Comparison of ENCODE assay signal across 22 cellular contexts in the genomic region with DNA sequence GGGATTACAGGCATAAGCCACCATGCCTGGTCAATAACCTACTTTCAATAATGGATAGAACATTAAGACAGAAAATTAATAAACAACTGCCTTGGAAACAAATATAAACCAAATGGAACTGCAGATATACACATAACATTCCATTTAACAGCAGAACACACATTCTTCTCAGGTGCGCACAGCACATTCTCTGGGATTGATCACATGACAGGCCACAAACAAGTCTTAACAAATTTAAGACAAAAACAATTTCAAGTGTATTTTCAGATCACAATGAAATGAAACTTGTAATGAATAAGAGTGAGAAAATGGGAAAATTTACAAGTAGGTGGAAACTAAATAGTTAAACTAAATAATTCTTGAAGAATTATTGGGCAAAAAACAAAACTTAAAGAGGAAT.
DNase-seq lines count a peak whose midpoint lies in the region; ATAC-seq, FAIRE-seq and TF ChIP-seq lines count a peak whose summit lies in the region.
"Had no signal": no experiment of that assay in that cellular context is flagged by ENCODE, and none has a peak within 500 bp of the region (broad histone marks: within the 10 kb centered on the region; RNA-seq: fewer than 3 reads in every experiment).

No MANE protein-coding gene starts in this region.

- BruUV-seq in HepG2 (replicated peaks; lab: Mats Ljungman, UMichigan) (no TSS peak), GM12878 (replicated peaks; lab: Mats Ljungman, UMichigan) (no TSS peak)

- H3K4me3 ChIP-seq in HepG2 (replicated peaks in 1 of 3; ENCODE audit: insufficient read depth in 1 of 3, low read depth in 2 of 3, low read length in 3 of 3) (no peak overlapping the region), right lobe of liver (no peak overlapping the region), GM12878 (no peak overlapping the region), bronchial epithelial cell (ENCODE audit: low read depth, low read length) (no peak overlapping the region), suprapubic skin (no peak overlapping the region)
- H3K4me3 ChIP-seq: BLaER1 had no signal

- no peak overlapping the region for H3K9ac ChIP-seq in HepG2 (ENCODE audit: insufficient read depth, low read depth, low read length)
- H3K9ac ChIP-seq in GM12878 (ENCODE audit: control insufficient read depth, insufficient read depth, low read length), result no peak overlapping the region
- H3K9ac ChIP-seq: BLaER1 had no signal

- H4K20me1 ChIP-seq in HepG2 (ENCODE audit: insufficient read depth, low read length), result no peaks in the 10 kb centered on the region
- no peaks in the 10 kb centered on the region for H4K20me1 ChIP-seq in GM12878 (ENCODE audit: control insufficient read depth, insufficient read depth)
- H4K20me1 ChIP-seq: BLaER1 had no signal

- 89% methylated on average over 1 of the region's 1 CpG for WGBS in HepG2 (ENCODE audit: low lambda C conversion rate)
- WGBS in right lobe of liver (ENCODE audit: insufficient coverage, low coverage, low lambda C conversion rate, missing lambda C conversion rate), result 100% methylated on average over 1 of the region's 1 CpG
- WGBS in GM12878 (ENCODE audit: insufficient coverage, insufficient replicate concordance, low lambda C conversion rate, missing lambda C conversion rate), result 90% methylated on average over 1 of the region's 1 CpG
- 59% methylated on average over 1 of the region's 1 CpG for WGBS in suprapubic skin

- H3K4me2 ChIP-seq in HepG2 (ENCODE audit: low read depth, low read length) (no peak overlapping the region), GM12878 (ENCODE audit: control insufficient read depth, insufficient read depth) (no peak overlapping the region)
- H3K4me2 ChIP-seq: BLaER1 had no signal

- TF ChIP-seq POLR2A in HepG2 (IDR thresholded peaks at IDR 0.05; ENCODE audit: insufficient read depth in 1 of 2, low read depth in 2 of 2, low read length in 2 of 2), result no peak
- no peak for TF ChIP-seq POLR2A in right lobe of liver (IDR thresholded peaks at IDR 0.05)
- TF ChIP-seq POLR2A in GM12878 (IDR thresholded peaks at IDR 0.05; ENCODE audit: low read depth, low read length), result no peak
- TF ChIP-seq POLR2A in suprapubic skin (IDR thresholded peaks at IDR 0.05), result no peak

- POLR2A ChIA-PET in HepG2 (lab: Yijun Ruan, JAX) (no interaction called here), GM12878 (lab: Charles Lee) (no interaction called here)

- SMC1A ChIA-PET in GM12878 (lab: Charles Lee; ENCODE audit: uncharacterized antibody, unreplicated experiment), result interaction anchor here (0.9 to 1.5 kb wide), 2 partner anchors 12 to 22 kb away, joined by 3 to 5 read pairs; no protein-coding TSS in a partner anchor

- ATAC-seq in HepG2 (no peak), right lobe of liver (no peak), GM12878 (no peak), GM21529 (IDR thresholded peaks at IDR 0.05; ENCODE audit: unreplicated experiment) (no peak)

- RAD21 ChIA-PET in GM12878 (lab: Charles Lee; ENCODE audit: unreplicated experiment), result no interaction called here

- H3K36me3 ChIP-seq in HepG2 (replicated peaks in 1 of 2; ENCODE audit: control insufficient read depth in 1 of 2, insufficient read depth in 2 of 2, low read length in 2 of 2) (no peaks in the 10 kb centered on the region), right lobe of liver (no peaks in the 10 kb centered on the region), GM12878 (ENCODE audit: control insufficient read depth in 2 of 2, insufficient read depth in 2 of 2, low read length in 1 of 2) (no peaks in the 10 kb centered on the region), bronchial epithelial cell (ENCODE audit: control insufficient read depth, insufficient read depth, low read length) (no peaks in the 10 kb centered on the region), suprapubic skin (no peaks in the 10 kb centered on the region)
- H3K36me3 ChIP-seq: BE2C, BLaER1 had no signal

- DNase-seq in HepG2 (ENCODE audit: low spot score) (no peak), right lobe of liver (no peak), GM12878 (ENCODE audit: low read depth, low spot score) (no peak), bronchial epithelial cell (ENCODE audit: low read depth) (peak; percentile 57), suprapubic skin (ENCODE audit: low spot score in 2 of 2) (no peak)
- DNase-seq in activated CD8-positive, alpha-beta memory T cell treated with anti-CD3 and anti-CD28 coated beads, Interleukin-2, amount 50 U/mL, for 4 hours, result no peak
- DNase-seq: 8988T; BE2C; C1 segment of cervical spinal cord; CD4-positive, alpha-beta memory T cell; CD4-positive, CD25-positive, alpha-beta regulatory T cell; CD8-positive, alpha-beta memory T cell; COR-L47; DMS79 treated with DMSO at 0.1 percent for 48 hours; GF-D8 had no signal

- CTCF ChIA-PET in HepG2 (lab: Yijun Ruan, JAX; ENCODE audit: low intra/inter-chr PET ratio, low total read pairs), result no interaction called here
- CTCF ChIA-PET in GM12878 (lab: Yijun Ruan, JAX), result no interaction called here

- H3K79me2 ChIP-seq in HepG2 (ENCODE audit: insufficient read depth, low read length) (no peaks in the 10 kb centered on the region), GM12878 (ENCODE audit: control insufficient read depth, insufficient read depth, low read length) (no peaks in the 10 kb centered on the region)

- TF ChIP-seq RAD21 in HepG2 (CRISPR knock-in tag; IDR thresholded peaks at IDR 0.05) (no peak), GM12878 (IDR thresholded peaks at IDR 0.05; ENCODE audit: insufficient read depth, low read depth, low read length) (no peak)

- H2AFZ ChIP-seq in HepG2 (ENCODE audit: low read length), result no peak overlapping the region
- H2AFZ ChIP-seq in GM12878 (ENCODE audit: control insufficient read depth, low read depth, low read length), result no peak overlapping the region

- H3K27ac ChIP-seq in HepG2 (ENCODE audit: extremely low read length, insufficient read depth, low read length) (no peak overlapping the region), right lobe of liver (no peak overlapping the region), GM12878 (ENCODE audit: control insufficient read depth, insufficient read depth) (no peak overlapping the region), suprapubic skin (no peak overlapping the region)
- H3K27ac ChIP-seq: BLaER1 had no signal

- H3K4me1 ChIP-seq in HepG2 (ENCODE audit: insufficient read depth, low read length), result no peaks in the 10 kb centered on the region
- no peaks in the 10 kb centered on the region for H3K4me1 ChIP-seq in right lobe of liver
- H3K4me1 ChIP-seq in GM12878 (ENCODE audit: control insufficient read depth, insufficient read depth, low read length), result no peaks in the 10 kb centered on the region
- no peaks in the 10 kb centered on the region for H3K4me1 ChIP-seq in suprapubic skin
- H3K4me1 ChIP-seq: BE2C had no signal

- TF ChIP-seq EP300 in HepG2 (IDR thresholded peaks at IDR 0.05; ENCODE audit: low read depth in 2 of 2, low read length in 2 of 2), result no peak
- no peak for TF ChIP-seq EP300 in HepG2 (CRISPR knock-in tag; IDR thresholded peaks at IDR 0.05; ENCODE audit: borderline replicate concordance)
- TF ChIP-seq EP300 in GM12878 (IDR thresholded peaks at IDR 0.05; ENCODE audit: borderline replicate concordance in 1 of 2, control insufficient read depth in 1 of 2, low read depth in 2 of 2, low read length in 2 of 2), result no peak
- TF ChIP-seq EP300 in suprapubic skin (IDR thresholded peaks at IDR 0.05), result no peak

- in situ Hi-C loops in HepG2 (cut with HindIII; ENCODE audit: extremely low pct_ligation_motif_present, low pct_unique_long_range_greater_than_20kb), result no loop called here
- in situ Hi-C loops in GM12878 (cut with MboI), result no loop called here

- H3K27me3 ChIP-seq in HepG2 (ENCODE audit: control insufficient read depth in 1 of 2, insufficient read depth in 2 of 2, low read length in 2 of 2), result no peaks in the 10 kb centered on the region
- H3K27me3 ChIP-seq in right lobe of liver, result no peaks in the 10 kb centered on the region
- no peaks in the 10 kb centered on the region for H3K27me3 ChIP-seq in GM12878 (replicated peaks in 1 of 2; ENCODE audit: control insufficient read depth in 2 of 2, insufficient read depth in 2 of 2, low read length in 1 of 2)
- no peaks in the 10 kb centered on the region for H3K27me3 ChIP-seq in bronchial epithelial cell (ENCODE audit: control insufficient read depth, insufficient read depth, low read length)
- no peaks in the 10 kb centered on the region for H3K27me3 ChIP-seq in suprapubic skin
- H3K27me3 ChIP-seq: BE2C, BLaER1 had no signal

- FAIRE-seq in HepG2 (lab: Jason Lieb, UNC) (no peak), GM12878 (lab: Jason Lieb, UNC) (no peak), bronchial epithelial cell (lab: Jason Lieb, UNC) (no peak)
- FAIRE-seq: A204.1, D721Med, G401.6, GM12892, GM18507 had no signal

- H3K9me3 ChIP-seq in HepG2 (ENCODE audit: low read length) (peaks cover 11% of the 10 kb centered on the region; the same call in 1 of the 2 replicates), right lobe of liver (no peaks in the 10 kb centered on the region), GM12878 (replicated peaks; ENCODE audit: control insufficient read depth, insufficient read depth, low read length) (no peaks in the 10 kb centered on the region; the same call in 2 of the 3 replicates), suprapubic skin (no peaks in the 10 kb centered on the region)
- H3K9me3 ChIP-seq: BE2C, BLaER1 had no signal

- TF ChIP-seq CTCF in HepG2 (CRISPR knock-in tag; IDR thresholded peaks at IDR 0.05), result no peak
- no peak for TF ChIP-seq CTCF in right lobe of liver (IDR thresholded peaks at IDR 0.05)
- no peak for TF ChIP-seq CTCF in GM12878 (IDR thresholded peaks at IDR 0.05 in 2 of 3, conservative IDR thresholded peaks at IDR 0.05 in 1 of 3; ENCODE audit: control insufficient read depth in 2 of 3, extremely low read depth in 1 of 3, insufficient read depth in 1 of 3, low read depth in 3 of 3, low read length in 3 of 3)
- TF ChIP-seq CTCF in bronchial epithelial cell (IDR thresholded peaks at IDR 0.05; ENCODE audit: insufficient read depth, low read length, severe bottlenecking), result no peak
- TF ChIP-seq CTCF in suprapubic skin (IDR thresholded peaks at IDR 0.05), result no peak

- intact Hi-C loops in HepG2 (cut with micrococcal nuclease; ENCODE audit: unreplicated experiment), result no loop called here
- intact Hi-C loops in right lobe of liver (cut with DNase I), result no loop called here
- intact Hi-C loops in GM12878 (cut with micrococcal nuclease; ENCODE audit: unreplicated experiment), result no loop called here

TF ChIP-seq in GM12878, 131 proteins besides CTCF, POLR2A, EP300 and RAD21 (continues in another document):
- TF ChIP-seq, protein P1, sequence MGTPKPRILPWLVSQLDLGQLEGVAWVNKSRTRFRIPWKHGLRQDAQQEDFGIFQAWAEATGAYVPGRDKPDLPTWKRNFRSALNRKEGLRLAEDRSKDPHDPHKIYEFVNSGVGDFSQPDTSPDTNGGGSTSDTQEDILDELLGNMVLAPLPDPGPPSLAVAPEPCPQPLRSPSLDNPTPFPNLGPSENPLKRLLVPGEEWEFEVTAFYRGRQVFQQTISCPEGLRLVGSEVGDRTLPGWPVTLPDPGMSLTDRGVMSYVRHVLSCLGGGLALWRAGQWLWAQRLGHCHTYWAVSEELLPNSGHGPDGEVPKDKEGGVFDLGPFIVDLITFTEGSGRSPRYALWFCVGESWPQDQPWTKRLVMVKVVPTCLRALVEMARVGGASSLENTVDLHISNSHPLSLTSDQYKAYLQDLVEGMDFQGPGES (IDR thresholded peaks at IDR 0.05), result no peak
- TF ChIP-seq ZNF217 (IDR thresholded peaks at IDR 0.05) (no peak), BACH1 (IDR thresholded peaks at IDR 0.05; ENCODE audit: borderline replicate concordance) (no peak), NBN (IDR thresholded peaks at IDR 0.05) (no peak), RCOR1 (conservative IDR thresholded peaks at IDR 0.05; ENCODE audit: low read depth, low read length) (no peak)
